16 cellular contexts compared by ENCODE assay signal in the genomic region with DNA sequence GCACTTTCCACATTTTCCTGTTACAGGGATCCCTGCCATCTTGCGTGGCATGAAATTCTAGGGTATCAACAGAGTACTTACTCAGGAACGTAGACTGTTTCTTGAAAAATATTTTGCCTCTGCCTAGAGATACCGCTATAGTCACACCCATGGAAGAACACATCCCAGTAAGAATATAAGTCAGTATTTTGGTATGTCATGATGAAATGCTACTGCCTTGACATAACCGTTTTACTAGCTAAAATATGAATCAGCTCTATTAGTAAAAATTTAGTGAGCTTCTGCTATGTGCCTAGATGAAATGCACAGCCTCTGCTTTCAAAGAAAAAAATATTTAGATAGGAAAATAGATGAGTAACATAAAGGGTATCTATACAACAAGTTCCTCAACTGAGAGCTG.
"Had no signal": no experiment of that assay in that cellular context is flagged by ENCODE, and none has a peak within 500 bp of the region (broad histone marks: within the 10 kb centered on the region; RNA-seq: fewer than 3 reads in every experiment).

No MANE protein-coding gene starts in this region.

- H3K4me1 Mint-ChIP-seq: central memory CD8-positive, alpha-beta T cell; stimulated activated effector memory CD8-positive, alpha-beta T cell treated with anti-CD3 and anti-CD28 coated beads, Interleukin-12 subunit alpha, Interleukin-12 subunit beta, amount 100 ng/mL, for 72 hours; WTC11 had no signal

- H3K27me3 Mint-ChIP-seq: central memory CD8-positive, alpha-beta T cell had no signal

- H3K9me3 ChIP-seq: body of pancreas, ovary had no signal

- H3K4me3 ChIP-seq: body of pancreas, hepatocyte, ovary had no signal

- H3K4me1 ChIP-seq: body of pancreas had no signal

- H3K4me3 Mint-ChIP-seq: activated CD8-positive, alpha-beta T cell treated with anti-CD3 and anti-CD28 coated beads, Interleukin-2, amount 10 ng/mL, durations not matched to agents 7 days and 5 days; central memory CD8-positive, alpha-beta T cell; neural crest cell; stimulated activated effector memory CD8-positive, alpha-beta T cell treated with anti-CD3 and anti-CD28 coated beads, Interleukin-12 subunit alpha, Interleukin-12 subunit beta, amount 100 ng/mL, for 72 hours; WTC11 had no signal

- ATAC-seq: activated CD8-positive, alpha-beta T cell treated with anti-CD3 and anti-CD28 coated beads, Interleukin-2, amount 10 ng/mL, durations not matched to agents 7 days and 5 days; activated naive CD4-positive, alpha-beta T cell treated with anti-CD3 and anti-CD28 coated beads, Interleukin-2, amount 50 U/mL, for 72 hours; body of pancreas; left lobe of liver; stimulated activated effector memory CD8-positive, alpha-beta T cell treated with anti-CD3 and anti-CD28 coated beads, Interleukin-12 subunit alpha, Interleukin-12 subunit beta, amount 100 ng/mL, for 72 hours; WTC11 had no signal

- H3K27ac ChIP-seq: body of pancreas, hepatocyte, ovary had no signal

- H3K27me3 ChIP-seq: body of pancreas, hepatocyte, ovary had no signal

- H3K27ac Mint-ChIP-seq: activated CD8-positive, alpha-beta T cell treated with anti-CD3 and anti-CD28 coated beads, Interleukin-2, amount 10 ng/mL, durations not matched to agents 7 days and 5 days; activated naive CD4-positive, alpha-beta T cell treated with anti-CD3 and anti-CD28 coated beads, Interleukin-2, amount 50 U/mL, for 72 hours; stimulated activated effector memory CD8-positive, alpha-beta T cell treated with anti-CD3 and anti-CD28 coated beads, Interleukin-12 subunit alpha, Interleukin-12 subunit beta, amount 100 ng/mL, for 72 hours; WTC11 had no signal

- H3K36me3 Mint-ChIP-seq: stimulated activated effector memory CD8-positive, alpha-beta T cell treated with anti-CD3 and anti-CD28 coated beads, Interleukin-12 subunit alpha, Interleukin-12 subunit beta, amount 100 ng/mL, for 72 hours; WTC11 had no signal

- H3K9me3 Mint-ChIP-seq: activated naive CD4-positive, alpha-beta T cell treated with anti-CD3 and anti-CD28 coated beads, Interleukin-2, amount 50 U/mL, for 72 hours; central memory CD8-positive, alpha-beta T cell; neural crest cell; stimulated activated effector memory CD8-positive, alpha-beta T cell treated with anti-CD3 and anti-CD28 coated beads, Interleukin-12 subunit alpha, Interleukin-12 subunit beta, amount 100 ng/mL, for 72 hours; WTC11 had no signal

- H3K36me3 ChIP-seq: ovary had no signal

- DNase-seq: activated CD4-positive, alpha-beta T cell treated with anti-CD3 and anti-CD28 coated beads for 48 hours; activated CD8-positive, alpha-beta memory T cell treated with anti-CD3 and anti-CD28 coated beads, Interleukin-2, amount 50 U/mL, for 4 hours; activated CD8-positive, alpha-beta T cell treated with anti-CD3 and anti-CD28 coated beads, Interleukin-2, amount 10 ng/mL, durations not matched to agents 7 days and 5 days; activated gamma-delta T cell; activated T-cell treated with anti-CD3 and anti-CD28 coated beads, Interleukin-2, amount 50 U/mL, for 48 hours; amygdala; body of pancreas; effector CD8-positive, alpha-beta T cell; ovary had no signal
